8 cellular contexts compared by ENCODE assay signal in genomic region chr3:37859908-37860199, GRCh38. TPM values are rescaled to one million over a fixed set of nuclear protein-coding genes. Genes with fewer than 3 reads are reported as not detected.
DNase-seq lines count a peak whose midpoint lies in the region; ATAC-seq and TF ChIP-seq lines count a peak whose summit lies in the region.

No MANE protein-coding gene starts in this region.

- H3K4me2 ChIP-seq in parathyroid adenoma (ENCODE audit: low read length), result peak overlapping the region; percentile 64

- H3K36me3 ChIP-seq in MG63 (no peaks in the 10 kb centered on the region), parathyroid adenoma (ENCODE audit: control insufficient read depth, insufficient read depth, low read length) (no peaks in the 10 kb centered on the region)

- no peak for ATAC-seq in HG03135 (IDR thresholded peaks at IDR 0.05; ENCODE audit: unreplicated experiment)

- no peak for TF ChIP-seq CTCF in CD14-positive monocyte (IDR thresholded peaks at IDR 0.05)
- no peak for TF ChIP-seq CTCF in epithelial cell of esophagus (IDR thresholded peaks at IDR 0.05; ENCODE audit: insufficient read depth, low read depth, low read length, missing control alignments)
- TF ChIP-seq CTCF in parathyroid adenoma (IDR thresholded peaks at IDR 0.05), result no peak
- TF ChIP-seq CTCF in GM10248 (IDR thresholded peaks at IDR 0.05; ENCODE audit: control extremely low read depth, extremely low read depth, low read depth, missing control alignments), result no peak

- H3K27ac Mint-ChIP-seq in CD14-positive monocyte, result peak overlapping the region in 5 of 7 donors; percentile 40 to 87 (median 82)
- no peak overlapping the region for H3K27ac Mint-ChIP-seq in activated CD4-positive, alpha-beta memory T cell treated with anti-CD3 and anti-CD28 coated beads, Interleukin-2, amount 10 ng/mL, durations not matched to agents 7 days and 5 days

- H3K4me3 Mint-ChIP-seq in CD14-positive monocyte, result peak overlapping the region in 1 of 2 donors; percentile 93
- no peak overlapping the region for H3K4me3 Mint-ChIP-seq in activated CD4-positive, alpha-beta memory T cell treated with anti-CD3 and anti-CD28 coated beads, Interleukin-2, amount 10 ng/mL, durations not matched to agents 7 days and 5 days

- no peaks in the 10 kb centered on the region for H3K27me3 ChIP-seq in MG63
- no peaks in the 10 kb centered on the region for H3K27me3 ChIP-seq in parathyroid adenoma (ENCODE audit: control insufficient read depth, insufficient read depth, low read length)

- H3K36me3 Mint-ChIP-seq in CD14-positive monocyte, result peaks cover 3% of the 10 kb centered on the region in 2 donors
- H3K36me3 Mint-ChIP-seq in activated CD4-positive, alpha-beta memory T cell treated with anti-CD3 and anti-CD28 coated beads, Interleukin-2, amount 10 ng/mL, durations not matched to agents 7 days and 5 days (ENCODE audit: low read depth), result no peaks in the 10 kb centered on the region

- peaks cover 5% of the 10 kb centered on the region for H3K79me2 ChIP-seq in parathyroid adenoma

- intact Hi-C loops in CD14-positive monocyte (cut with micrococcal nuclease), result loop anchor here in 1 of 2 donors (10.0 kb wide), 1 partner anchor 625 kb away; no protein-coding TSS in a partner anchor

- H2AFZ ChIP-seq in parathyroid adenoma, result peak overlapping the region; percentile 91

- peak overlapping the region; percentile 70 for H3K27ac ChIP-seq in parathyroid adenoma

- H3K4me1 Mint-ChIP-seq in CD14-positive monocyte, result peaks cover 26% of the 10 kb centered on the region
- H3K4me1 Mint-ChIP-seq in activated CD4-positive, alpha-beta memory T cell treated with anti-CD3 and anti-CD28 coated beads, Interleukin-2, amount 10 ng/mL, durations not matched to agents 7 days and 5 days, result peaks cover 22% of the 10 kb centered on the region

- no peak for DNase-seq in CD14-positive monocyte (ENCODE audit: low spot score)
- DNase-seq in MG63, result no peak
- DNase-seq in epithelial cell of esophagus (ENCODE audit: low read depth), result no peak
- no peak for DNase-seq in globus pallidus (ENCODE audit: low spot score)
- DNase-seq in activated CD4-positive, alpha-beta memory T cell treated with anti-CD3 and anti-CD28 coated beads, Interleukin-2, amount 10 ng/mL, durations not matched to agents 7 days and 5 days, result no peak
- no peak for DNase-seq in GM10248 (ENCODE audit: extremely low spot score)

- H3K4me3 ChIP-seq in MG63, result 0 out of 2 replicates have a peak overlapping the region, but pooled peaks have one; percentile 11
- peak overlapping the region; percentile 24 for H3K4me3 ChIP-seq in epithelial cell of esophagus (ENCODE audit: low read length)
- peak overlapping the region; percentile 41 for H3K4me3 ChIP-seq in parathyroid adenoma (ENCODE audit: low read depth, low read length)

- peaks cover 9% of the 10 kb centered on the region for H3K4me1 ChIP-seq in parathyroid adenoma

- H3K9me3 Mint-ChIP-seq in CD14-positive monocyte, result peaks cover 0 to 3% (median 0%) of the 10 kb centered on the region in 7 donors
- H3K9me3 Mint-ChIP-seq in activated CD4-positive, alpha-beta memory T cell treated with anti-CD3 and anti-CD28 coated beads, Interleukin-2, amount 10 ng/mL, durations not matched to agents 7 days and 5 days, result no peaks in the 10 kb centered on the region

- peaks cover 13 to 19% (median 17%) of the 10 kb centered on the region in 3 donors for H3K27me3 Mint-ChIP-seq in CD14-positive monocyte (ENCODE audit: low read depth in 3 of 3)
- H3K27me3 Mint-ChIP-seq in activated CD4-positive, alpha-beta memory T cell treated with anti-CD3 and anti-CD28 coated beads, Interleukin-2, amount 10 ng/mL, durations not matched to agents 7 days and 5 days, result peaks cover 34% of the 10 kb centered on the region

- H3K9me3 ChIP-seq in MG63 (no peaks in the 10 kb centered on the region), parathyroid adenoma (ENCODE audit: control insufficient read depth, low read length) (no peaks in the 10 kb centered on the region)

- CTCF ChIA-PET in activated CD4-positive, alpha-beta memory T cell treated with anti-CD3 and anti-CD28 coated beads, Interleukin-2, amount 10 ng/mL, durations not matched to agents 7 days and 5 days (lab: Charles Lee), result interaction anchor here (1.3 kb wide), 1 partner anchor 115 kb away, joined by 4 read pairs; no protein-coding TSS in a partner anchor
- CTCF ChIA-PET in GM10248 (lab: Yijun Ruan, JAX), result interaction anchor here (1.1 kb wide), 1 partner anchor 12 kb away, joined by 3 read pairs; no protein-coding TSS in a partner anchor

- POLR2A ChIA-PET in activated CD4-positive, alpha-beta memory T cell treated with anti-CD3 and anti-CD28 coated beads, Interleukin-2, amount 10 ng/mL, durations not matched to agents 7 days and 5 days (lab: Charles Lee), result no interaction called here
- POLR2A ChIA-PET in GM10248 (lab: Yijun Ruan, JAX), result no interaction called here

- no peak overlapping the region for H3K9ac ChIP-seq in parathyroid adenoma

RNA-seq across cellular contexts. Expression of gene CTDSPL, which starts 1.8 kb away (rescaled TPM):
- polyA plus RNA-seq in CD14-positive monocyte, result under 1 TPM; 0.15 to 0.33 TPM
- total RNA-seq in MG63 (2014; rRNA removed; shearing (Covaris generic); ENCODE audit: low replicate concordance), result 13.5 and 24.6 TPM in 2 replicates
- 1 to 10 TPM; 2.0 to 4.1 TPM for total RNA-seq in activated CD4-positive, alpha-beta memory T cell treated with anti-CD3 and anti-CD28 coated beads, Interleukin-2, amount 10 ng/mL, durations not matched to agents 7 days and 5 days
